In genomic region chr7:30237271-30237695, GRCh38 we compare ENCODE assay signal across 14 cellular contexts. TPM values are rescaled to one million over a fixed set of nuclear protein-coding genes. Genes with fewer than 3 reads are reported as not detected.
DNase-seq lines count a peak whose midpoint lies in the region; ATAC-seq, FAIRE-seq and TF ChIP-seq lines count a peak whose summit lies in the region.
"Had no signal": no experiment of that assay in that cellular context is flagged by ENCODE, and none has a peak within 500 bp of the region (broad histone marks: within the 10 kb centered on the region; RNA-seq: fewer than 3 reads in every experiment).

No MANE protein-coding gene starts in this region.

- TF ChIP-seq CTCF in BE2C (IDR thresholded peaks at IDR 0.05; ENCODE audit: low read depth, low read length) = no peak
- TF ChIP-seq CTCF in bronchial epithelial cell (IDR thresholded peaks at IDR 0.05; ENCODE audit: insufficient read depth, low read length, severe bottlenecking) = no peak
- no peak for TF ChIP-seq CTCF in tibial artery (IDR thresholded peaks at IDR 0.05)

- DNase-seq in BE2C = peak; percentile 14
- DNase-seq in NCI-H1417 (lab: John Stamatoyannopoulos, UW) = peak in 2 of 3 experiments; percentile 47 to 86
- peak; percentile 25 for DNase-seq in bronchial epithelial cell (ENCODE audit: low read depth)
- DNase-seq in SW480 (ENCODE audit: low spot score) = no peak
- no peak for DNase-seq in tibial artery
- DNase-seq in medulla oblongata (ENCODE audit: extremely low spot score) = no peak
- no peak for DNase-seq in A172 (ENCODE audit: low spot score)
- DNase-seq: immature natural killer cell, PC-3, T1000 had no signal

- no peak for TF ChIP-seq POLR2A in GM18505 (IDR thresholded peaks at IDR 0.05; ENCODE audit: borderline replicate concordance, extremely low read depth, insufficient read depth, insufficient read length)

- no peaks in the 10 kb centered on the region for H3K36me3 ChIP-seq in BE2C
- H3K36me3 ChIP-seq in bronchial epithelial cell (ENCODE audit: control insufficient read depth, insufficient read depth, low read length) = no peaks in the 10 kb centered on the region
- no peaks in the 10 kb centered on the region for H3K36me3 ChIP-seq in tibial artery
- H3K36me3 ChIP-seq: BLaER1 treated with 17β-estradiol and CSF1 and Interleukin-3, amounts not matched to agents 10 nM and 100 nM had no signal

- H3K27me3 ChIP-seq in BE2C (no peaks in the 10 kb centered on the region), bronchial epithelial cell (ENCODE audit: control insufficient read depth, insufficient read depth, low read length) (peaks cover 2% of the 10 kb centered on the region), tibial artery (no peaks in the 10 kb centered on the region)
- H3K27me3 ChIP-seq: BLaER1 treated with 17β-estradiol and CSF1 and Interleukin-3, amounts not matched to agents 10 nM and 100 nM had no signal

- H3K4me1 ChIP-seq in BE2C = no peaks in the 10 kb centered on the region
- peaks cover 0 to 14% (median 12%) of the 10 kb centered on the region in 4 donors for H3K4me1 ChIP-seq in tibial artery

- intact Hi-C loops in tibial artery (cut with DNase I; ENCODE audit: low total_unique reads) = no loop called here

- ATAC-seq in GM18505 (IDR thresholded peaks at IDR 0.05; ENCODE audit: unreplicated experiment) = peak; percentile 39
- ATAC-seq: PC-3 had no signal

- H3K4me3 ChIP-seq in BE2C (ENCODE audit: low read depth, low read length) (no peak overlapping the region), bronchial epithelial cell (ENCODE audit: low read depth, low read length) (no peak overlapping the region), tibial artery (no peak overlapping the region)
- H3K4me3 ChIP-seq: BLaER1 treated with 17β-estradiol and CSF1 and Interleukin-3, amounts not matched to agents 10 nM and 100 nM; coronary artery had no signal

- H3K9me3 ChIP-seq in BE2C = no peaks in the 10 kb centered on the region
- H3K9me3 ChIP-seq in tibial artery = no peaks in the 10 kb centered on the region

- no peak for FAIRE-seq in bronchial epithelial cell (lab: Jason Lieb, UNC)
- FAIRE-seq: H54 had no signal

- H3K27ac ChIP-seq in tibial artery = no peak overlapping the region
- H3K27ac ChIP-seq: coronary artery had no signal

RNA-seq across cellular contexts. Expression of gene ZNRF2, which starts 47.1 kb away (rescaled TPM):
- 1.1 TPM for polyA plus RNA-seq in BE2C (2012; ENCODE audit: insufficient read depth, insufficient read length, low read depth)
- 18.4 and 23.4 TPM in 2 replicates for total RNA-seq in bronchial epithelial cell
- 13.1 and 15.0 TPM in 2 replicates for total RNA-seq in A172 (2014; rRNA removed; shearing (Covaris generic))

Comparison
In these comparisons a context has a peak if more than half of its experiments do, and no peak if none do; other contexts are left out.
1. DNase-seq: peak in BE2C (single experiment), NCI-H1417 (2 of 3) and bronchial epithelial cell (single experiment); none in SW480 (single experiment), tibial artery (0 of 2), medulla oblongata (single experiment) and A172 (single experiment).